In the genomic region with DNA sequence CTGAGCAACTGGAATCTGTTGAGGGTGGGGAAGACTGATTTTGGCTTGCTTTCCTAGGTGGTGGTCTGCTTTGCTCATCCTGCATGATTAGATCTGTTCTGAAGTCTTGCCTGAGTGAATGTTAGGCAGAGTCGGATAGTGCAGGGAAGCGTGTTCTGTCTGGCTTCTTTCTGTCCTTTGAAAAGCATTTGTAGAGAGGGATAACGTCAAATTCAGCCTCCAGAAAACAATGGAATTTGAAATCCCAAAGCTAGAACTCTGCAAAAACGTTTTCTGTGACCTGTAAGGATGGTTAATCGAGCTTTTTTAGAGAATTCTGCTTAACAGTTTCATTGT, we compare ENCODE assay signal across 8 cellular contexts. TPM values are rescaled to one million over a fixed set of nuclear protein-coding genes. Genes with fewer than 3 reads are reported as not detected.
A peak's percentile ranks its signal among the peaks of the same experiment; 100 is the strongest.
DNase-seq lines count a peak whose midpoint lies in the region; ATAC-seq and FAIRE-seq lines count a peak whose summit lies in the region.

No MANE protein-coding gene starts in this region.

- peaks cover 28% of the 10 kb centered on the region for H3K27me3 Mint-ChIP-seq in activated CD8-positive, alpha-beta T cell treated with anti-CD3 and anti-CD28 coated beads, Interleukin-2, amount 10 ng/mL, durations not matched to agents 7 days and 5 days (ENCODE audit: low read depth)

- no peaks in the 10 kb centered on the region for H3K36me3 ChIP-seq in iPS DF 6.9 (ENCODE audit: control insufficient read depth, insufficient read depth, low read length)
- no peaks in the 10 kb centered on the region for H3K36me3 ChIP-seq in small intestine (ENCODE audit: control insufficient read depth in 2 of 2, insufficient read depth in 2 of 2, low read length in 2 of 2)

- DNase-seq in HCEC 1CT: peak; percentile 21
- no peak for DNase-seq in activated CD8-positive, alpha-beta T cell treated with anti-CD3 and anti-CD28 coated beads, Interleukin-2, amount 10 ng/mL, durations not matched to agents 7 days and 5 days
- DNase-seq in iPS DF 6.9 (ENCODE audit: low read depth, low spot score): no peak
- DNase-seq in small intestine: no peak
- DNase-seq in NCI-H1694 (lab: John Stamatoyannopoulos, UW): no peak
- no peak for DNase-seq in NCI-H524 treated with DMSO at 0.1 percent for 48 hours (lab: John Stamatoyannopoulos, UW)
- no peak for DNase-seq in activated effector memory CD4-positive, alpha-beta T cell treated with Interleukin-2 at 50 U/mL for 16 hours

- no peaks in the 10 kb centered on the region for H3K9me3 Mint-ChIP-seq in activated CD8-positive, alpha-beta T cell treated with anti-CD3 and anti-CD28 coated beads, Interleukin-2, amount 10 ng/mL, durations not matched to agents 7 days and 5 days (ENCODE audit: insufficient read depth)

- H3K4me3 Mint-ChIP-seq in activated CD8-positive, alpha-beta T cell treated with anti-CD3 and anti-CD28 coated beads, Interleukin-2, amount 10 ng/mL, durations not matched to agents 7 days and 5 days: peak overlapping the region; percentile 90

- H3K4me1 Mint-ChIP-seq in activated CD8-positive, alpha-beta T cell treated with anti-CD3 and anti-CD28 coated beads, Interleukin-2, amount 10 ng/mL, durations not matched to agents 7 days and 5 days (ENCODE audit: low read depth): peaks cover 12% of the 10 kb centered on the region

- no CpG with 5 or more reads among the region's 5 CpGs for WGBS in iPS DF 6.9 (ENCODE audit: insufficient coverage, insufficient read length)
- 12 to 30% (median 27%) methylated on average over 5 of the region's 5 CpGs for WGBS in small intestine, 3 donors

- H3K4me1 ChIP-seq in iPS DF 6.9 (ENCODE audit: control insufficient read depth, insufficient read depth, low read length) (no peaks in the 10 kb centered on the region; the same call in 1 of the 2 replicates), small intestine (ENCODE audit: control insufficient read depth in 2 of 2, insufficient read depth in 1 of 2, low read depth in 1 of 2, low read length in 1 of 2) (no peaks in the 10 kb centered on the region)

- no peak overlapping the region for H3K27ac Mint-ChIP-seq in activated CD8-positive, alpha-beta T cell treated with anti-CD3 and anti-CD28 coated beads, Interleukin-2, amount 10 ng/mL, durations not matched to agents 7 days and 5 days

- H3K9me3 ChIP-seq in iPS DF 6.9 (ENCODE audit: control insufficient read depth, insufficient read depth, low read length) (no peaks in the 10 kb centered on the region), small intestine (ENCODE audit: control insufficient read depth, low read depth) (no peaks in the 10 kb centered on the region)

- H3K27ac ChIP-seq in iPS DF 6.9 (ENCODE audit: low read length) (no peak overlapping the region), small intestine (ENCODE audit: low read depth in 1 of 2, low read length in 1 of 2) (no peak overlapping the region)

- no peaks in the 10 kb centered on the region for H3K27me3 ChIP-seq in iPS DF 6.9 (ENCODE audit: control insufficient read depth, insufficient read depth, low read length)
- no peaks in the 10 kb centered on the region for H3K27me3 ChIP-seq in small intestine (ENCODE audit: control insufficient read depth in 2 of 2, insufficient read depth in 2 of 2, low read length in 2 of 2)

- no peaks in the 10 kb centered on the region for H3K36me3 Mint-ChIP-seq in activated CD8-positive, alpha-beta T cell treated with anti-CD3 and anti-CD28 coated beads, Interleukin-2, amount 10 ng/mL, durations not matched to agents 7 days and 5 days (ENCODE audit: low read depth)

- CTCF ChIA-PET in activated CD8-positive, alpha-beta T cell treated with anti-CD3 and anti-CD28 coated beads, Interleukin-2, amount 10 ng/mL, durations not matched to agents 7 days and 5 days (lab: Charles Lee): interaction anchor here (0.6 to 1.6 kb wide), 4 partner anchors 53 to 301 kb away, joined by 3 to 5 read pairs (median 3); no protein-coding TSS in a partner anchor

- H3K4me3 ChIP-seq in iPS DF 6.9 (ENCODE audit: low read length) (peak overlapping the region; percentile 66; the same call in 1 of the 2 replicates), small intestine (ENCODE audit: low read depth in 1 of 2, low read length in 2 of 2) (peak overlapping the region; percentile 91)

- POLR2A ChIA-PET in activated CD8-positive, alpha-beta T cell treated with anti-CD3 and anti-CD28 coated beads, Interleukin-2, amount 10 ng/mL, durations not matched to agents 7 days and 5 days (lab: Charles Lee): no interaction called here

- no peak for ATAC-seq in activated CD8-positive, alpha-beta T cell treated with anti-CD3 and anti-CD28 coated beads, Interleukin-2, amount 10 ng/mL, durations not matched to agents 7 days and 5 days
- no peak for ATAC-seq in GM21447 (IDR thresholded peaks at IDR 0.05; ENCODE audit: unreplicated experiment)

- FAIRE-seq in small intestine (lab: Jason Lieb, UNC): no peak

RNA-seq across cellular contexts. Expression of gene GLCE, which starts 1.4 kb away (rescaled TPM):
- 1 to 10 TPM; 3.1 to 3.2 TPM for total RNA-seq in activated CD8-positive, alpha-beta T cell treated with anti-CD3 and anti-CD28 coated beads, Interleukin-2, amount 10 ng/mL, durations not matched to agents 7 days and 5 days
- polyA plus RNA-seq in small intestine: 10 to 100 TPM; 18.2 to 38.9 (median 22.4) TPM
